8 cellular contexts compared by ENCODE assay signal in the genomic region with DNA sequence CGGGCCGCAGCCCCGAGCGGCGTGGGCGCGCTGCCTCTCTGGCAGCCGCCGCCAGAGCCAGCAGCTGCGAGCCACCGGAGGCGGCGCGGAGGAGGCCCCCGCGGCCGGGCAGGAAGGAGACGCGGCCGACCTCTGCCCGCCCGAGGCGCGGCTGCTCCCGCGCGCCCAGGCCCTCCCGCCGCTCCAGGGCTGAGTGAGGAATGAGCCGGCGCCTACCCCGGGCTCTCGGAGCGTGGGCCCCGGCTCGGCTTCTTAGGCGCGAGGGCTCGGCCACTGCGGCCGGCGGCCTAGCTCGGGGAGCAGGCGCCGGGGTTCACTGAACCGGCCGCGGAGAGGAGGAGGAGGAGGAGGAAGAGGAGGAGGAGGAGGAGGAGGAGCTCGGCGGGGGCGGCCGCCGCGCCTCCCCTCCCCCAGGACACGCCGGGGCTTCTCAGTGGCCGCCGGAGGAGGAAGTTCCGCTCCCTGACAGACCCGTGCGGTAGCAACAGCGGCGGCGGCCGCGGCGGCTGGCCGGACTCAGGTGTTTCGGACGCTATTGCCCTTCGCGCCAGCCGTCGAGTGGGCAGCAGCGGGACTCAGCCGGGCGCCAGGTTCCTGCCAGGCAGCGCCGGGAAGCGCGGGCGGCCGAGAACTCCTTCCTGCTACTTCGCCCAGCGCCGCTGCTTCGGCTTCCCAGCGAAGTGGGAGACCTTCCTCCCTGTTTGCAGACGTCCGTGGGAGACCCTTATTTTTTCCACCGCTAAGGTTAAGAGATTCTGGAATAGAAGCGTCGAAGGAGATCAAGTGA. TPM values are rescaled to one million over a fixed set of nuclear protein-coding genes. Genes with fewer than 3 reads are reported as not detected.
DNase-seq lines count a peak whose midpoint lies in the region; ATAC-seq, FAIRE-seq and TF ChIP-seq lines count a peak whose summit lies in the region.

A gene (plus strand): TSS at position 468 of the 787 bp plus-strand sequence. CDS start 735 bp downstream, outside the sequence.

- TF ChIP-seq CTCF in HFF-Myc (IDR thresholded peaks at IDR 0.05; ENCODE audit: low read depth, low read length, missing control alignments) = no peak
- TF ChIP-seq CTCF in NB4 (IDR thresholded peaks at IDR 0.05; ENCODE audit: low read depth, low read length) = no peak
- no peak for TF ChIP-seq CTCF in astrocyte of the spinal cord (IDR thresholded peaks at IDR 0.05; ENCODE audit: low read depth, low read length)
- no peak for TF ChIP-seq CTCF in D721Med (IDR thresholded peaks at IDR 0.05; ENCODE audit: insufficient read depth, missing control alignments)

- DNase-seq in GM12892 (ENCODE audit: insufficient read length) (peak; percentile 53), HFF-Myc (ENCODE audit: extremely low read depth, low read depth) (peak; percentile 41), NB4 (ENCODE audit: low read depth) (peak; percentile 90), T1000 (lab: John Stamatoyannopoulos, UW) (peak; percentile 85), astrocyte of the spinal cord (ENCODE audit: low read depth, low spot score) (peak; percentile 84), hippocampal formation (lab: John Stamatoyannopoulos, UW) (peak; percentile 66 to 84), sciatic nerve (ENCODE audit: low spot score) (peak; percentile 92), D721Med (ENCODE audit: insufficient read length, low spot score) (no peak)

- peak; percentile 96 for ATAC-seq in sciatic nerve

- in situ Hi-C loops in astrocyte of the spinal cord (cut with HindIII; ENCODE audit: low sequenced_read_pairs) = no loop called here

- TF ChIP-seq POLR2A in GM12892 (IDR thresholded peaks at IDR 0.05; ENCODE audit: low read depth, low read length) (peak; percentile 58), NB4 (IDR thresholded peaks at IDR 0.05; ENCODE audit: extremely low read depth, insufficient read length) (peak; percentile 72)

- intact Hi-C loops in sciatic nerve (cut with DNase I) = no loop called here

- FAIRE-seq in GM12892 (lab: Jason Lieb, UNC) (peak; percentile 87), D721Med (lab: Jason Lieb, UNC) (no peak)

- H3K4me3 ChIP-seq in HFF-Myc (replicated peaks; ENCODE audit: low read depth, low read length) (peak within 1 kb of the TSS; percentile 87), NB4 (ENCODE audit: low read depth, low read length) (peak within 1 kb of the TSS; percentile 87), astrocyte of the spinal cord (ENCODE audit: low read depth, low read length) (peak within 1 kb of the TSS; percentile 85)

RNA-seq across cellular contexts. Expression of the gene that starts here (rescaled TPM):
- 8.6 TPM for polyA plus RNA-seq in GM12892 (2012; ENCODE audit: missing spikeins)
- 50.0 TPM for total RNA-seq in sciatic nerve
